ENCODE assay signal across 1 cellular context in the genomic region with DNA sequence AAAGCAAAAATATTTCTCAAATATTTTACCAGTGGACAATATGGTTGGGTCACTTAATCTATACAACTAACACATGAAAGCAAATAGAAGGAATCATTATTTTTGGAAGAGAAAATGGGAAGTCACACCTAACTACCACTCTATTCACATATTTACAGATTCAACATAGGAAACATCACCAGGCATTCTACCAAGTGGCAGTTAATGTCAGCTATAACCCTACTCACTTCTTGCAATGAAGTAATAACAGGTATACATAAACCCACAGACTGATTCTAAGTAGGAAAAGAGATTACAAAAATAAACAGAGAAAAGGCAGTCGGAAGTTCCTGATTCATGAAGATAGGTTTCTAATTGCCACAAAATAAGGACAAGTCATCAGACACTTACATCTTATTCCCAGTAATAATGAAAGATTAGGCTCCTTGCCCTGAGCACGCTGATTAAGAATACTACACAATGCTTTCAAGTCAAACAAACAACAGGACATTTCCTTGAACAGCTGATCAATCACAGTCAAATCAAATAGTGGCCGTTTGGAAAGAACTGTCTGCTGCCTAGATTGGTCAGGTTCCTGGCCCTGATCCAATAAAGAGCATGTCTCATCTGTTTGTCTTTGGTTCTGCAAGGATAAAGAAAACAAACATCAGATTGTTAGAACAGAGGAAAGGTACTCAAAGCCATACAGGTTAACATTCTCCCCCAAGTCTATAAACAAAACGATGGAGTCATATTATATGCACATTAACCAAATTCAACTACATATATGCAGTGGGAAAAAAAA.
TF ChIP-seq lines count a peak whose summit lies in the region.

No MANE protein-coding gene starts in this region.

TF ChIP-seq in HepG2, 621 proteins besides CTCF, POLR2A, EP300 and RAD21 (continued from another document and continues in another):
- TF ChIP-seq, protein P1, sequence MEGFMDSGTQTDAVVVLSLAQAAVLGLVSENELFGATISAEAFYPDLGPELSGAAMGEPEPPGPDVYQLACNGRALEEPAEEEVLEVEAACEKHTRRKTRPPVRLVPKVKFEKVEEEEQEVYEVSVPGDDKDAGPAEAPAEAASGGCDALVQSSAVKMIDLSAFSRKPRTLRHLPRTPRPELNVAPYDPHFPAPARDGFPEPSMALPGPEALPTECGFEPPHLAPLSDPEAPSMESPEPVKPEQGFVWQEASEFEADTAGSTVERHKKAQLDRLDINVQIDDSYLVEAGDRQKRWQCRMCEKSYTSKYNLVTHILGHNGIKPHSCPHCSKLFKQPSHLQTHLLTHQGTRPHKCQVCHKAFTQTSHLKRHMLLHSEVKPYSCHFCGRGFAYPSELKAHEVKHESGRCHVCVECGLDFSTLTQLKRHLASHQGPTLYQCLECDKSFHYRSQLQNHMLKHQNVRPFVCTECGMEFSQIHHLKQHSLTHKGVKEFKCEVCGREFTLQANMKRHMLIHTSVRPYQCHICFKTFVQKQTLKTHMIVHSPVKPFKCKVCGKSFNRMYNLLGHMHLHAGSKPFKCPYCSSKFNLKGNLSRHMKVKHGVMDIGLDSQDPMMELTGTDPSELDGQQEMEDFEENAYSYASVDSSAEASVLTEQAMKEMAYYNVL (CRISPR knock-in tag; IDR thresholded peaks at IDR 0.05; ENCODE audit: borderline replicate concordance), result no peak
- TF ChIP-seq, protein P2, sequence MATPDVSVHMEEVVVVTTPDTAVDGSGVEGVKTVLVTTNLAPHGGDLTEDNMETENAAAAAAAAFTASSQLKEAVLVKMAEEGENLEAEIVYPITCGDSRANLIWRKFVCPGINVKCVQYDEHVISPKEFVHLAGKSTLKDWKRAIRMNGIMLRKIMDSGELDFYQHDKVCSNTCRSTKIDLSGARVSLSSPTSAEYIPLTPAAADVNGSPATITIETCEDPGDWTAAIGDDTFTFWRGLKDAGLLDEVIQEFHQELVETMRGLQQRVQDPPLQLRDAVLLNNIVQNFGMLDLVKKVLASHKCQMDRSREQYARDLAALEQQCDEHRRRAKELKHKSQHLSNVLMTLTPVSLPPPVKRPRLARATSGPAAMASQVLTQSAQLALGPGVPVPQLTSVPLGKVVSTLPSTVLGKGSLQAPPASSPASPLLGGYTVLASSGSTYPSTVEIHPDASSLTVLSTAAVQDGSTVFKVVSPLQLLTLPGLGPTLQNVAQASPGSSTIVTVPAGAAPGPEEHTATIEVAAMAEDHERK (CRISPR knock-in tag; IDR thresholded peaks at IDR 0.05; ENCODE audit: low read depth), result no peak
- TF ChIP-seq CHD2 (IDR thresholded peaks at IDR 0.05; ENCODE audit: low read depth, low read length) (no peak), NFIC (IDR thresholded peaks at IDR 0.05; ENCODE audit: low read length) (peak; percentile 94), DNMT3B (CRISPR knock-in tag; conservative IDR thresholded peaks at IDR 0.05) (no peak; the same call in none of the 2 replicates), CEBPB (IDR thresholded peaks at IDR 0.05; ENCODE audit: borderline replicate concordance, low read depth, low read length) (peak; percentile 29; the same call in 1 of the 2 replicates), ZNF709 (CRISPR knock-in tag; IDR thresholded peaks at IDR 0.05) (no peak), ERF (CRISPR knock-in tag; IDR thresholded peaks at IDR 0.05) (no peak), THAP11 (CRISPR knock-in tag; IDR thresholded peaks at IDR 0.05) (peak; percentile 24; the same call in 1 of the 2 replicates), GLI4 (CRISPR knock-in tag; IDR thresholded peaks at IDR 0.05; ENCODE audit: borderline replicate concordance) (no peak), TMF1 (CRISPR knock-in tag; IDR thresholded peaks at IDR 0.05; ENCODE audit: low read depth) (no peak), ZUFSP (CRISPR knock-in tag; IDR thresholded peaks at IDR 0.05; ENCODE audit: borderline replicate concordance) (no peak), ZNF510 (CRISPR knock-in tag; IDR thresholded peaks at IDR 0.05; ENCODE audit: low read depth) (no peak), NR1H2 (CRISPR knock-in tag; IDR thresholded peaks at IDR 0.05; ENCODE audit: borderline replicate concordance, low read depth) (no peak), ZNF331 (CRISPR knock-in tag; IDR thresholded peaks at IDR 0.05) (no peak), ZNF260 (CRISPR knock-in tag; IDR thresholded peaks at IDR 0.05; ENCODE audit: borderline replicate concordance, low read depth) (no peak), ZNF619 (CRISPR knock-in tag; IDR thresholded peaks at IDR 0.05) (no peak), MEF2D (CRISPR knock-in tag; IDR thresholded peaks at IDR 0.05) (0 out of 2 replicates have a peak, but pooled peaks have one; percentile 1), ZNF615 (CRISPR knock-in tag; IDR thresholded peaks at IDR 0.05; ENCODE audit: borderline replicate concordance) (no peak), ZNF136 (CRISPR knock-in tag; IDR thresholded peaks at IDR 0.05; ENCODE audit: low read depth) (no peak), ZNF891 (CRISPR knock-in tag; IDR thresholded peaks at IDR 0.05) (no peak), POGZ (CRISPR knock-in tag; IDR thresholded peaks at IDR 0.05) (no peak), FOXJ3 (CRISPR knock-in tag; IDR thresholded peaks at IDR 0.05; ENCODE audit: borderline replicate concordance) (peak; percentile 25; the same call in 1 of the 2 replicates), ZNF749 (CRISPR knock-in tag; IDR thresholded peaks at IDR 0.05; ENCODE audit: borderline replicate concordance) (no peak), NFE2 (CRISPR knock-in tag; IDR thresholded peaks at IDR 0.05) (no peak), ZNF597 (CRISPR knock-in tag; IDR thresholded peaks at IDR 0.05) (no peak), ZNF746 (CRISPR knock-in tag; IDR thresholded peaks at IDR 0.05) (no peak), HDAC1 (CRISPR knock-in tag; IDR thresholded peaks at IDR 0.05) (peak; percentile 70), ZNF567 (CRISPR knock-in tag; IDR thresholded peaks at IDR 0.05; ENCODE audit: borderline replicate concordance) (no peak), CCDC6 (CRISPR knock-in tag; IDR thresholded peaks at IDR 0.05) (no peak), PLRG1 (conservative IDR thresholded peaks at IDR 0.05) (no peak), HMG20A (CRISPR knock-in tag; IDR thresholded peaks at IDR 0.05; ENCODE audit: borderline replicate concordance) (peak; percentile 81; the same call in 1 of the 2 replicates), SIX4 (CRISPR knock-in tag; IDR thresholded peaks at IDR 0.05) (no peak), ZNF784 (CRISPR knock-in tag; IDR thresholded peaks at IDR 0.05; ENCODE audit: borderline replicate concordance) (no peak), ZNF563 (CRISPR knock-in tag; IDR thresholded peaks at IDR 0.05) (no peak)
- TF ChIP-seq, protein P3, sequence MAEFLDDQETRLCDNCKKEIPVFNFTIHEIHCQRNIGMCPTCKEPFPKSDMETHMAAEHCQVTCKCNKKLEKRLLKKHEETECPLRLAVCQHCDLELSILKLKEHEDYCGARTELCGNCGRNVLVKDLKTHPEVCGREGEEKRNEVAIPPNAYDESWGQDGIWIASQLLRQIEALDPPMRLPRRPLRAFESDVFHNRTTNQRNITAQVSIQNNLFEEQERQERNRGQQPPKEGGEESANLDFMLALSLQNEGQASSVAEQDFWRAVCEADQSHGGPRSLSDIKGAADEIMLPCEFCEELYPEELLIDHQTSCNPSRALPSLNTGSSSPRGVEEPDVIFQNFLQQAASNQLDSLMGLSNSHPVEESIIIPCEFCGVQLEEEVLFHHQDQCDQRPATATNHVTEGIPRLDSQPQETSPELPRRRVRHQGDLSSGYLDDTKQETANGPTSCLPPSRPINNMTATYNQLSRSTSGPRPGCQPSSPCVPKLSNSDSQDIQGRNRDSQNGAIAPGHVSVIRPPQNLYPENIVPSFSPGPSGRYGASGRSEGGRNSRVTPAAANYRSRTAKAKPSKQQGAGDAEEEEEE (CRISPR knock-in tag; IDR thresholded peaks at IDR 0.05; ENCODE audit: borderline replicate concordance), result no peak
- TF ChIP-seq, protein P4, sequence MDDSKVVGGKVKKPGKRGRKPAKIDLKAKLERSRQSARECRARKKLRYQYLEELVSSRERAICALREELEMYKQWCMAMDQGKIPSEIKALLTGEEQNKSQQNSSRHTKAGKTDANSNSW (CRISPR knock-in tag; IDR thresholded peaks at IDR 0.05; ENCODE audit: borderline replicate concordance), result no peak
- TF ChIP-seq, protein P5, sequence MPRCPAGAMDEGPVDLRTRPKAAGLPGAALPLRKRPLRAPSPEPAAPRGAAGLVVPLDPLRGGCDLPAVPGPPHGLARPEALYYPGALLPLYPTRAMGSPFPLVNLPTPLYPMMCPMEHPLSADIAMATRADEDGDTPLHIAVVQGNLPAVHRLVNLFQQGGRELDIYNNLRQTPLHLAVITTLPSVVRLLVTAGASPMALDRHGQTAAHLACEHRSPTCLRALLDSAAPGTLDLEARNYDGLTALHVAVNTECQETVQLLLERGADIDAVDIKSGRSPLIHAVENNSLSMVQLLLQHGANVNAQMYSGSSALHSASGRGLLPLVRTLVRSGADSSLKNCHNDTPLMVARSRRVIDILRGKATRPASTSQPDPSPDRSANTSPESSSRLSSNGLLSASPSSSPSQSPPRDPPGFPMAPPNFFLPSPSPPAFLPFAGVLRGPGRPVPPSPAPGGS (CRISPR knock-in tag; IDR thresholded peaks at IDR 0.05), result no peak
- TF ChIP-seq, protein P6, sequence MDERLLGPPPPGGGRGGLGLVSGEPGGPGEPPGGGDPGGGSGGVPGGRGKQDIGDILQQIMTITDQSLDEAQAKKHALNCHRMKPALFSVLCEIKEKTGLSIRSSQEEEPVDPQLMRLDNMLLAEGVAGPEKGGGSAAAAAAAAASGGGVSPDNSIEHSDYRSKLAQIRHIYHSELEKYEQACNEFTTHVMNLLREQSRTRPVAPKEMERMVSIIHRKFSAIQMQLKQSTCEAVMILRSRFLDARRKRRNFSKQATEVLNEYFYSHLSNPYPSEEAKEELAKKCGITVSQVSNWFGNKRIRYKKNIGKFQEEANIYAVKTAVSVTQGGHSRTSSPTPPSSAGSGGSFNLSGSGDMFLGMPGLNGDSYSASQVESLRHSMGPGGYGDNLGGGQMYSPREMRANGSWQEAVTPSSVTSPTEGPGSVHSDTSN (CRISPR knock-in tag; IDR thresholded peaks at IDR 0.05), result 0 out of 2 replicates have a peak, but pooled peaks have one; percentile 42
- TF ChIP-seq, protein P7, sequence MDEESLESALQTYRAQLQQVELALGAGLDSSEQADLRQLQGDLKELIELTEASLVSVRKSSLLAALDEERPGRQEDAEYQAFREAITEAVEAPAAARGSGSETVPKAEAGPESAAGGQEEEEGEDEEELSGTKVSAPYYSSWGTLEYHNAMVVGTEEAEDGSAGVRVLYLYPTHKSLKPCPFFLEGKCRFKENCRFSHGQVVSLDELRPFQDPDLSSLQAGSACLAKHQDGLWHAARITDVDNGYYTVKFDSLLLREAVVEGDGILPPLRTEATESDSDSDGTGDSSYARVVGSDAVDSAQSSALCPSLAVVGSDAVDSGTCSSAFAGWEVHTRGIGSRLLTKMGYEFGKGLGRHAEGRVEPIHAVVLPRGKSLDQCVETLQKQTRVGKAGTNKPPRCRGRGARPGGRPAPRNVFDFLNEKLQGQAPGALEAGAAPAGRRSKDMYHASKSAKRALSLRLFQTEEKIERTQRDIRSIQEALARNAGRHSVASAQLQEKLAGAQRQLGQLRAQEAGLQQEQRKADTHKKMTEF (CRISPR knock-in tag; IDR thresholded peaks at IDR 0.05), result peak; percentile 68
- TF ChIP-seq, protein P8, sequence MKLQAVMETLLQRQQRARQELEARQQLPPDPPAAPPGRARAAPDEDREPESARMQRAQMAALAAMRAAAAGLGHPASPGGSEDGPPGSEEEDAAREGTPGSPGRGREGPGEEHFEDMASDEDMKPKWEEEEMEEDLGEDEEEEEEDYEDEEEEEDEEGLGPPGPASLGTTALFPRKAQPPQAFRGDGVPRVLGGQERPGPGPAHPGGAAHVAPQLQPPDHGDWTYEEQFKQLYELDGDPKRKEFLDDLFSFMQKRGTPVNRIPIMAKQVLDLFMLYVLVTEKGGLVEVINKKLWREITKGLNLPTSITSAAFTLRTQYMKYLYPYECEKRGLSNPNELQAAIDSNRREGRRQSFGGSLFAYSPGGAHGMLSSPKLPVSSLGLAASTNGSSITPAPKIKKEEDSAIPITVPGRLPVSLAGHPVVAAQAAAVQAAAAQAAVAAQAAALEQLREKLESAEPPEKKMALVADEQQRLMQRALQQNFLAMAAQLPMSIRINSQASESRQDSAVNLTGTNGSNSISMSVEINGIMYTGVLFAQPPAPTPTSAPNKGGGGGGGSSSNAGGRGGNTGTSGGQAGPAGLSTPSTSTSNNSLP (IDR thresholded peaks at IDR 0.05; ENCODE audit: low read depth, low read length), result peak; percentile 94; the same call in 1 of the 2 replicates
- TF ChIP-seq, protein P9, sequence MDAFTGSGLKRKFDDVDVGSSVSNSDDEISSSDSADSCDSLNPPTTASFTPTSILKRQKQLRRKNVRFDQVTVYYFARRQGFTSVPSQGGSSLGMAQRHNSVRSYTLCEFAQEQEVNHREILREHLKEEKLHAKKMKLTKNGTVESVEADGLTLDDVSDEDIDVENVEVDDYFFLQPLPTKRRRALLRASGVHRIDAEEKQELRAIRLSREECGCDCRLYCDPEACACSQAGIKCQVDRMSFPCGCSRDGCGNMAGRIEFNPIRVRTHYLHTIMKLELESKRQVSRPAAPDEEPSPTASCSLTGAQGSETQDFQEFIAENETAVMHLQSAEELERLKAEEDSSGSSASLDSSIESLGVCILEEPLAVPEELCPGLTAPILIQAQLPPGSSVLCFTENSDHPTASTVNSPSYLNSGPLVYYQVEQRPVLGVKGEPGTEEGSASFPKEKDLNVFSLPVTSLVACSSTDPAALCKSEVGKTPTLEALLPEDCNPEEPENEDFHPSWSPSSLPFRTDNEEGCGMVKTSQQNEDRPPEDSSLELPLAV (CRISPR knock-in tag; conservative IDR thresholded peaks at IDR 0.05; ENCODE audit: low read depth), result no peak
- TF ChIP-seq, protein P10, sequence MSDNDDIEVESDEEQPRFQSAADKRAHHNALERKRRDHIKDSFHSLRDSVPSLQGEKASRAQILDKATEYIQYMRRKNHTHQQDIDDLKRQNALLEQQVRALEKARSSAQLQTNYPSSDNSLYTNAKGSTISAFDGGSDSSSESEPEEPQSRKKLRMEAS (IDR thresholded peaks at IDR 0.05), result no peak
